ENCODE assay signal across 8 cellular contexts in the genomic region with DNA sequence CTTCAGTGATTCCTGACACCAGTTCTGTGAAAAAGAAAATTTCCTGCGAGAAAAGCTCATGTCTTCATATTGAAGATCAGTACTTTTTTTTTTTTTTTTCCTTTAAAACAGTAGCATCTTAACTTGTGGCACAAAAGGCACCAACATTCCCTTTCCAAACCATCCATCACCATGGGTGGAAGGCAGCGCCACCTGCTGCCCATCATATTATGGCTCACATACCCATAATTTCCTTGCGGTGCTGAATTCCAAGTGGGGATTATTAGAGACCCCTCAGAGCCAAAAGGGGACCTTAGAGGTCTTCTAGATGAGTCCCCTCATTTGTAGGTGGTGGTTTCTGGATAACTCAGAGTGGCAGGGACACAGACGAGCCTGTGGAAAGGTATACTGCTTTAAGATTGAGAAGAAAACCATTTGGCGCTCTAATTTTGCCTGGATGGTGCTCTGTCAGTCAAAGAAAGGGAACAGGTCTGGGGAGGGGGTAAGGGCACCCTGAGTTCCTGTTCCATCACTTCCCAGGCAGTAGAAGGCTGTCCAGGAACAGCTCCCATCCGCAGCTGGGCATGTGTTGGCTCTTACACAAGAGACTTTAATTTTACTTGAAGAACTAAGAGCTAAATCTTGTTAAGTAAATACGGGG. TPM values are rescaled to one million over a fixed set of nuclear protein-coding genes. Genes with fewer than 3 reads are reported as not detected.
DNase-seq lines count a peak whose midpoint lies in the region; ATAC-seq, FAIRE-seq and TF ChIP-seq lines count a peak whose summit lies in the region.

No MANE protein-coding gene starts in this region.

- CTCF ChIA-PET in activated CD8-positive, alpha-beta memory T cell treated with anti-CD3 and anti-CD28 coated beads, Interleukin-2, amount 10 ng/mL, durations not matched to agents 7 days and 5 days (lab: Charles Lee) = interaction anchor here (0.5 to 20.3 kb wide), 36 partner anchors 9 to 852 kb away, joined by 3 to 569 read pairs (median 4); partner anchors contain the start of genes CFAP97D1, DUSP3 and PPY

- no peak for FAIRE-seq in pancreas (lab: Jason Lieb, UNC)

- H3K4me3 ChIP-seq in fibroblast of the aortic adventitia (ENCODE audit: low read depth, low read length) (no peak overlapping the region), pancreas (no peak overlapping the region)

- 56 to 64% methylated on average over 7 of the region's 7 CpGs for WGBS in pancreas, 2 donors

- H3K9me3 Mint-ChIP-seq in activated CD8-positive, alpha-beta memory T cell treated with anti-CD3 and anti-CD28 coated beads, Interleukin-2, amount 10 ng/mL, durations not matched to agents 7 days and 5 days (ENCODE audit: low read depth) = no peaks in the 10 kb centered on the region

- no peaks in the 10 kb centered on the region for H3K36me3 Mint-ChIP-seq in activated CD8-positive, alpha-beta memory T cell treated with anti-CD3 and anti-CD28 coated beads, Interleukin-2, amount 10 ng/mL, durations not matched to agents 7 days and 5 days

- DNase-seq in NCI-H2171 (lab: John Stamatoyannopoulos, UW) (peak; percentile 28), NCI-H2171 treated with DMSO at 0.1 percent for 48 hours (lab: John Stamatoyannopoulos, UW) (no peak), NCI-H146 (lab: John Stamatoyannopoulos, UW) (peak; percentile 9), fibroblast of the aortic adventitia (ENCODE audit: low read depth) (peak; percentile 57), pancreas (peak in 3 of 6 donors; percentile 35 to 78 (median 63)), NK-92 (lab: John Stamatoyannopoulos, UW; ENCODE audit: unreplicated experiment) (no peak)
- peak; percentile 54 for DNase-seq in activated CD8-positive, alpha-beta memory T cell treated with anti-CD3 and anti-CD28 coated beads, Interleukin-2, amount 10 ng/mL, durations not matched to agents 7 days and 5 days

- H3K27me3 ChIP-seq in pancreas = no peaks in the 10 kb centered on the region

- H3K27ac ChIP-seq in pancreas = no peak overlapping the region

- intact Hi-C loops in pancreas (cut with DNase I) = no loop called here

- H3K9me3 ChIP-seq in pancreas = no peaks in the 10 kb centered on the region

- H3K4me3 Mint-ChIP-seq in activated CD8-positive, alpha-beta memory T cell treated with anti-CD3 and anti-CD28 coated beads, Interleukin-2, amount 10 ng/mL, durations not matched to agents 7 days and 5 days = no peak overlapping the region

- TF ChIP-seq CTCF in fibroblast of the aortic adventitia (IDR thresholded peaks at IDR 0.05; ENCODE audit: insufficient read depth, low read length) (peak; percentile 78), pancreas (IDR thresholded peaks at IDR 0.05) (peak in 3 of 4 donors; percentile 59 to 68 (median 60))

- ATAC-seq in activated CD8-positive, alpha-beta memory T cell treated with anti-CD3 and anti-CD28 coated beads, Interleukin-2, amount 10 ng/mL, durations not matched to agents 7 days and 5 days = no peak
- peak in 3 of 4 donors; percentile 33 to 74 (median 59) for ATAC-seq in pancreas
- no peak for ATAC-seq in HG02870 (IDR thresholded peaks at IDR 0.05; ENCODE audit: unreplicated experiment)

- H3K4me1 ChIP-seq in pancreas = peaks cover 0 to under 1% (median 0%) of the 10 kb centered on the region in 3 donors

- H3K27me3 Mint-ChIP-seq in activated CD8-positive, alpha-beta memory T cell treated with anti-CD3 and anti-CD28 coated beads, Interleukin-2, amount 10 ng/mL, durations not matched to agents 7 days and 5 days = peaks cover 10% of the 10 kb centered on the region

- peaks cover 0 to 29% (median 7%) of the 10 kb centered on the region in 3 donors for H3K36me3 ChIP-seq in pancreas

- H3K4me1 Mint-ChIP-seq in activated CD8-positive, alpha-beta memory T cell treated with anti-CD3 and anti-CD28 coated beads, Interleukin-2, amount 10 ng/mL, durations not matched to agents 7 days and 5 days = no peaks in the 10 kb centered on the region

- no peak overlapping the region for H3K27ac Mint-ChIP-seq in activated CD8-positive, alpha-beta memory T cell treated with anti-CD3 and anti-CD28 coated beads, Interleukin-2, amount 10 ng/mL, durations not matched to agents 7 days and 5 days

RNA-seq across cellular contexts. Expression of gene SOST, which starts 7.9 kb away (rescaled TPM):
- not detected for total RNA-seq in activated CD8-positive, alpha-beta memory T cell treated with anti-CD3 and anti-CD28 coated beads, Interleukin-2, amount 10 ng/mL, durations not matched to agents 7 days and 5 days
- total RNA-seq in fibroblast of the aortic adventitia (ENCODE audit: low replicate concordance) (0.09 TPM in 1 of 2 replicates, not detected in the other), pancreas (not detected)
- polyA plus RNA-seq in pancreas = not detected

RNA-seq across cellular contexts. Expression of gene DUSP3, which starts 12.2 kb away (rescaled TPM):
- 1 to 10 TPM; 5.6 to 6.0 TPM for total RNA-seq in activated CD8-positive, alpha-beta memory T cell treated with anti-CD3 and anti-CD28 coated beads, Interleukin-2, amount 10 ng/mL, durations not matched to agents 7 days and 5 days
- total RNA-seq in fibroblast of the aortic adventitia (ENCODE audit: low replicate concordance) = 29.9 and 37.5 TPM in 2 replicates
- total RNA-seq in pancreas = 10 to 100 TPM; 29.4 to 45.9 (median 40.7) TPM
- 10 to 100 TPM; 38.4 to 52.3 TPM for polyA plus RNA-seq in pancreas

RNA-seq across cellular contexts. Expression of gene CFAP97D1, which starts 13.7 kb away (rescaled TPM):
- total RNA-seq in activated CD8-positive, alpha-beta memory T cell treated with anti-CD3 and anti-CD28 coated beads, Interleukin-2, amount 10 ng/mL, durations not matched to agents 7 days and 5 days = not detected
- not detected in 2 replicates for total RNA-seq in fibroblast of the aortic adventitia (ENCODE audit: low replicate concordance)
- total RNA-seq in pancreas = under 1 TPM in 1 of 6 donors, not detected in 5; 0.06 TPM
- not detected for polyA plus RNA-seq in pancreas

Comparison
In these comparisons a context has a peak if more than half of its experiments do, and no peak if none do; other contexts are left out.
1. DNase-seq: peak in NCI-H2171 (single experiment), NCI-H146 (single experiment), activated CD8-positive, alpha-beta memory T cell treated with anti-CD3 and anti-CD28 coated beads, Interleukin-2, amount 10 ng/mL, durations not matched to agents 7 days and 5 days (single experiment) and fibroblast of the aortic adventitia (single experiment); none in NCI-H2171 treated with DMSO at 0.1 percent for 48 hours (single experiment) and NK-92 (single experiment).
2. ATAC-seq: peak in pancreas (3 of 4); none in activated CD8-positive, alpha-beta memory T cell treated with anti-CD3 and anti-CD28 coated beads, Interleukin-2, amount 10 ng/mL, durations not matched to agents 7 days and 5 days (single experiment) and HG02870 (single experiment).